Comparison of ENCODE assay signal across 24 cellular contexts in genomic region chr18:63905361-63905760, GRCh38. TPM values are rescaled to one million over a fixed set of nuclear protein-coding genes. Genes with fewer than 3 reads are reported as not detected.
DNase-seq lines count a peak whose midpoint lies in the region; ATAC-seq and TF ChIP-seq lines count a peak whose summit lies in the region.
"Had no signal": no experiment of that assay in that cellular context is flagged by ENCODE, and none has a peak within 500 bp of the region (broad histone marks: within the 10 kb centered on the region; RNA-seq: fewer than 3 reads in every experiment).

No MANE protein-coding gene starts in this region.

- no peak for TF ChIP-seq CTCF in GM10266 (IDR thresholded peaks at IDR 0.05; ENCODE audit: control insufficient read depth, insufficient read depth, low read depth, missing control alignments)

- ATAC-seq in GM18868 (IDR thresholded peaks at IDR 0.05; ENCODE audit: unreplicated experiment): peak; percentile 25
- ATAC-seq: HepG2; right cardiac atrium; stimulated activated naive B cell treated with anti-CD40 and anti-IgM and Interleukin-4, amounts not matched to agents 10 μg/mL and 1 μg/mL and 100 μg/mL, for 72 hours had no signal

- peak; percentile 14 for DNase-seq in DMS53 treated with DMSO at 0.1 percent for 48 hours (lab: John Stamatoyannopoulos, UW; ENCODE audit: unreplicated experiment)
- DNase-seq in NCI-H2171 treated with DMSO at 0.1 percent for 48 hours (lab: John Stamatoyannopoulos, UW): peak; percentile 88
- peak; percentile 49 for DNase-seq in kidney tubule cell (ENCODE audit: low spot score)
- DNase-seq in GM10266 (ENCODE audit: extremely low spot score): no peak
- no peak for DNase-seq in H4 (ENCODE audit: low spot score)
- no peak for DNase-seq in NCI-H446 (lab: John Stamatoyannopoulos, UW)
- DNase-seq: activated naive CD4-positive, alpha-beta T cell treated with anti-CD3 and anti-CD28 coated beads, Interleukin-2, amount 10 ng/mL, durations not matched to agents 7 days and 5 days; amniotic stem cell; CD4-positive, alpha-beta T cell; effector memory CD4-positive, alpha-beta T cell; esophagus squamous epithelium; kidney; NCI-H2081; right cardiac atrium; spleen; stimulated activated CD4-positive, alpha-beta T cell treated with anti-CD3 and anti-CD28 coated beads, Interleukin-4, amount 100 ng/mL, for 1 hour; stimulated activated naive B cell treated with anti-CD40 and anti-IgM and Interleukin-4, amounts not matched to agents 10 μg/mL and 1 μg/mL and 100 μg/mL, for 72 hours; testis had no signal

RNA-seq across cellular contexts. Expression of gene SERPINB10, which starts 2.4 kb away (rescaled TPM):
- 1.0 TPM in 1 of 2 replicates, not detected in the other for total RNA-seq in H4 (2014; rRNA removed; shearing (Covaris generic))
- total RNA-seq: activated T-helper 1 cell treated with anti-CD3 and anti-CD28 coated beads, Interleukin-12 subunit alpha, Interleukin-12 subunit beta, Interleukin-2, Interleukin-4 antibody, amounts not matched to agents 30 ng/mL and 10 ng/mL and 1 ng/mL, durations not matched to agents 14 hours and 24 hours and 36 hours; CD4-positive, alpha-beta T cell; HepG2; kidney; NCI-H460; right cardiac atrium; testis had no signal

RNA-seq across cellular contexts. Expression of gene SERPINB2, which starts 17.9 kb away (rescaled TPM):
- 0.39 and 1.0 TPM in 2 replicates for total RNA-seq in H4 (2014; rRNA removed; shearing (Covaris generic))
- total RNA-seq: activated T-helper 1 cell treated with anti-CD3 and anti-CD28 coated beads, Interleukin-12 subunit alpha, Interleukin-12 subunit beta, Interleukin-2, Interleukin-4 antibody, amounts not matched to agents 30 ng/mL and 10 ng/mL and 1 ng/mL, durations not matched to agents 14 hours and 24 hours and 36 hours; kidney; right cardiac atrium; testis had no signal

RNA-seq across cellular contexts. Expression of gene HMSD, which starts 43.7 kb away (rescaled TPM):
- total RNA-seq in H4 (2014; rRNA removed; shearing (Covaris generic)): 0.12 TPM in 1 of 2 replicates, not detected in the other
- total RNA-seq: CD4-positive, alpha-beta T cell; HepG2; RPMI7951; vagina had no signal

Comparison
In these comparisons a context has a peak if more than half of its experiments do, and no peak if none do; other contexts are left out.
1. DNase-seq: peak in DMS53 treated with DMSO at 0.1 percent for 48 hours (single experiment), NCI-H2171 treated with DMSO at 0.1 percent for 48 hours (single experiment) and kidney tubule cell (single experiment); none in GM10266 (single experiment), H4 (single experiment) and NCI-H446 (0 of 2).